8 cellular contexts compared by ENCODE assay signal in the genomic region with DNA sequence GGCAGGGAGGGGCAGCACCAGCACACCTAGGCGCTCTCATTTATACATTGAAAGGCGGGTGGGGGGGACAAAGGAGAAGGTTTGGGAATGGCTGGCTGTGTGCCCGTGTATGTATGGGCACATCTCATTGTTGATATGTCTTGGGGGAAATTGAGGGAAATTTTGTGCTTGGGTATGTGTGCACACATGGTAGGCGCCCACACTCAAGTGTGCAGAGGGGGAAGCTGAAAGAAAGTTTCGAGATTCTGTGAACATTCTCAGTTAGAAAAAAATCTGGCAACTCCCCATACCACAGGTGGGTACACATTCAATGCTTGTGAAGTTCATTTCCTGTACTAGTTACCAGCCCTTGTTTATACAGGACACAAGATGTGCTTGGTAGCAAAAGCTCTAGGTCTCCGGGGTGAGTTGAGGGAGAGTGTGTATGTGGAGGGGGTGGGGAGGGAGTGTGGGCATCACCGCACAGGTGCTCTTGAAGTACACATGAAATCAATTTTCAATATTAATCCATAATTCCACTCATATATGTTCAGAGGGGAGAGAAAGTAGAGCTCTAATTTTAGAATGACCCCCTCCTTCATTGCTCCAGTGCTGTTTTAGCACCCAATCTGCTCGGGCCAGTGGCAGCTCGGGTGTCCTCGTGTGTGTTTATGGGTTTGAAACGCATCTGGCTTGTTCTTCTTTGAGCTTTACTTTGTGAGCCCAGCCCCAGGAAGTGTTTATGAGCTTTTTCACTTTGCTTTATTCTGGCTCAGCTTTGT.
A peak's percentile ranks its signal among the peaks of the same experiment; 100 is the strongest.
DNase-seq lines count a peak whose midpoint lies in the region; ATAC-seq, FAIRE-seq and TF ChIP-seq lines count a peak whose summit lies in the region.

No MANE protein-coding gene starts in this region.

- H3K27me3 Mint-ChIP-seq in T-helper 2 cell treated with Interferon-gamma antibody and Interleukin-4, amounts not matched to agents 5 μg/mL and 100 μg/mL, for 36 hours (ENCODE audit: low read depth) = no peaks in the 10 kb centered on the region

- H3K4me1 ChIP-seq in OCI-LY3 (ENCODE audit: low read length) = peaks cover 59% of the 10 kb centered on the region
- H3K4me1 ChIP-seq in esophagus muscularis mucosa = peaks cover 28 to 60% (median 49%) of the 10 kb centered on the region in 4 donors
- H3K4me1 ChIP-seq in thoracic aorta (ENCODE audit: control insufficient read depth in 1 of 2, low read depth in 2 of 2) = peaks cover 14 to 48% of the 10 kb centered on the region in 2 donors

- H3K27me3 ChIP-seq in OCI-LY3 (ENCODE audit: low read depth, low read length) = no peaks in the 10 kb centered on the region
- no peaks in the 10 kb centered on the region for H3K27me3 ChIP-seq in esophagus muscularis mucosa
- H3K27me3 ChIP-seq in thoracic aorta (replicated peaks; ENCODE audit: insufficient read depth) = no peaks in the 10 kb centered on the region

- peak overlapping the region; percentile 69 for H3K9ac ChIP-seq in OCI-LY3 (ENCODE audit: low read length)

- FAIRE-seq in GM12891 (lab: Jason Lieb, UNC) = no peak

- WGBS in esophagus muscularis mucosa = 74% methylated on average over 11 of the region's 11 CpGs

- TF ChIP-seq POLR2A in GM12891 (IDR thresholded peaks at IDR 0.05; ENCODE audit: low read depth, low read length) (peak; percentile 15; the same call in 1 of the 2 replicates), esophagus muscularis mucosa (IDR thresholded peaks at IDR 0.05; ENCODE audit: low read depth) (no peak)

- no peak overlapping the region for H3K27ac Mint-ChIP-seq in T-helper 2 cell treated with Interferon-gamma antibody and Interleukin-4, amounts not matched to agents 5 μg/mL and 100 μg/mL, for 36 hours

- peak; percentile 69 for ATAC-seq in GM21825 (IDR thresholded peaks at IDR 0.05; ENCODE audit: unreplicated experiment)
- no peak for ATAC-seq in thoracic aorta (ENCODE audit: insufficient number of reproducible peaks, low FRiP score, low read depth)

- DNase-seq in GM12891 (ENCODE audit: insufficient read length, low spot score) (no peak), esophagus muscularis mucosa (ENCODE audit: extremely low spot score) (no peak), thoracic aorta (ENCODE audit: low spot score) (no peak), dermis blood vessel endothelial cell (no peak)
- DNase-seq in T-helper 2 cell treated with Interferon-gamma antibody and Interleukin-4, amounts not matched to agents 5 μg/mL and 100 μg/mL, for 36 hours (ENCODE audit: low spot score) = no peak
- no peak for DNase-seq in activated CD4-positive, CD25-positive, alpha-beta regulatory T cell treated with anti-CD3 and anti-CD28 coated beads, Interleukin-2, amount 50 U/mL, for 72 hours

- TF ChIP-seq CTCF in OCI-LY3 (IDR thresholded peaks at IDR 0.05; ENCODE audit: low read depth, low read length) = no peak
- TF ChIP-seq CTCF in esophagus muscularis mucosa (IDR thresholded peaks at IDR 0.05) = no peak
- no peak for TF ChIP-seq CTCF in thoracic aorta (IDR thresholded peaks at IDR 0.05)

- H3K79me2 ChIP-seq in OCI-LY3 (ENCODE audit: low read length) = no peaks in the 10 kb centered on the region

- peak overlapping the region; percentile 65 for H3K4me3 ChIP-seq in OCI-LY3 (ENCODE audit: low read length)
- H3K4me3 ChIP-seq in esophagus muscularis mucosa = no peak overlapping the region
- peak overlapping the region; percentile 12 for H3K4me3 ChIP-seq in thoracic aorta

- H3K9me3 Mint-ChIP-seq in T-helper 2 cell treated with Interferon-gamma antibody and Interleukin-4, amounts not matched to agents 5 μg/mL and 100 μg/mL, for 36 hours = no peaks in the 10 kb centered on the region

- TF ChIP-seq EP300 in esophagus muscularis mucosa (IDR thresholded peaks at IDR 0.05) = no peak

- no peak overlapping the region for H3K4me3 Mint-ChIP-seq in T-helper 2 cell treated with Interferon-gamma antibody and Interleukin-4, amounts not matched to agents 5 μg/mL and 100 μg/mL, for 36 hours

- H3K36me3 ChIP-seq in OCI-LY3 (replicated peaks; ENCODE audit: low read depth, low read length) (no peaks in the 10 kb centered on the region), esophagus muscularis mucosa (no peaks in the 10 kb centered on the region), thoracic aorta (no peaks in the 10 kb centered on the region)

- H2AFZ ChIP-seq in OCI-LY3 (ENCODE audit: low read depth, low read length) = peak overlapping the region; percentile 13

- H3K36me3 Mint-ChIP-seq in T-helper 2 cell treated with Interferon-gamma antibody and Interleukin-4, amounts not matched to agents 5 μg/mL and 100 μg/mL, for 36 hours (ENCODE audit: low read depth) = no peaks in the 10 kb centered on the region

- H3K4me1 Mint-ChIP-seq in T-helper 2 cell treated with Interferon-gamma antibody and Interleukin-4, amounts not matched to agents 5 μg/mL and 100 μg/mL, for 36 hours (ENCODE audit: low read depth) = peaks cover 17% of the 10 kb centered on the region

- peak overlapping the region; percentile 90 for H3K27ac ChIP-seq in OCI-LY3 (ENCODE audit: low read length)
- H3K27ac ChIP-seq in esophagus muscularis mucosa (replicated peaks in 1 of 4) = peak overlapping the region; percentile 58 to 75 (median 64)
- no peak overlapping the region for H3K27ac ChIP-seq in thoracic aorta

- no peaks in the 10 kb centered on the region for H4K20me1 ChIP-seq in OCI-LY3 (ENCODE audit: insufficient read depth, low read length)

- H3K4me2 ChIP-seq in OCI-LY3 (ENCODE audit: low read length) = peak overlapping the region; percentile 91

- intact Hi-C loops in esophagus muscularis mucosa (cut with DNase I) = no loop called here

- H3K9me3 ChIP-seq in OCI-LY3 (ENCODE audit: insufficient read depth, low read length) (no peaks in the 10 kb centered on the region), esophagus muscularis mucosa (no peaks in the 10 kb centered on the region), thoracic aorta (no peaks in the 10 kb centered on the region)

TF ChIP-seq in GM12891, 5 proteins besides CTCF, POLR2A, EP300 and RAD21:
- TF ChIP-seq POLR2AphosphoS5 (IDR thresholded peaks at IDR 0.05; ENCODE audit: low read depth, low read length) (no peak; the same call in 1 of the 2 replicates), SPI1 (IDR thresholded peaks at IDR 0.05; ENCODE audit: low read depth, low read length) (no peak), POU2F2 (IDR thresholded peaks at IDR 0.05; ENCODE audit: low read depth, low read length) (peak; percentile 23; the same call in 1 of the 2 replicates)

Comparison
In these comparisons a context has a peak if more than half of its experiments do, and no peak if none do; other contexts are left out.
1. H3K27ac ChIP-seq: peak in OCI-LY3 (single experiment) and esophagus muscularis mucosa (4 of 4); none in thoracic aorta (0 of 2).
2. H3K4me3 ChIP-seq: peak in OCI-LY3 (single experiment) and thoracic aorta (single experiment); none in esophagus muscularis mucosa (0 of 4).